Comparison of ENCODE assay signal across 20 cellular contexts in the genomic region with DNA sequence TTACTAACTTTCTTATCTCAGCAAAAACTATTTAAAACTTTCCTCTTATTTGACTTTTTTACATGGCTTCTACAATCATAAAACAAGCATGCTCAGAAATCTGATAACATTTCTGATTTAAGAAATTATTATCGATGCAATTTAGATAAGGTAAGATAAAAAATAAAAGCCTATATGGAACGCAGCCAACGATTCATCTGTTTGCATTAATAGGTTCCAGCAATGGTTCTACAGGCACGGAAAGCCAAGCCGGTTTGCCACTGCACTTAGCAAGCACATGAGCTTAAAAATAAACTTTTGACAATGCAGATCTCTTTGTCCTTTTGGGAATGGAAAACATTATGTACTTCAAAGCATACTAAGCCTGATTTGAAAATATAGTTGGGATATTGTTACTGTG.
A peak's percentile ranks its signal among the peaks of the same experiment; 100 is the strongest.
DNase-seq lines count a peak whose midpoint lies in the region; ATAC-seq, FAIRE-seq and TF ChIP-seq lines count a peak whose summit lies in the region.
"Had no signal": no experiment of that assay in that cellular context is flagged by ENCODE, and none has a peak within 500 bp of the region (broad histone marks: within the 10 kb centered on the region; RNA-seq: fewer than 3 reads in every experiment).

No MANE protein-coding gene starts in this region.

- DNase-seq in A673 (ENCODE audit: low spot score) (peak; percentile 8), GM23338 (ENCODE audit: low spot score) (no peak), adrenal gland (peak in 6 of 7 donors; percentile 29 to 58 (median 40)), keratinocyte (ENCODE audit: low read depth, low spot score) (no peak), lower lobe of right lung (no peak), spleen (no peak)
- no peak for DNase-seq in activated CD4-positive, alpha-beta T cell treated with anti-CD3 and anti-CD28 coated beads, Interleukin-2, amount 50 U/mL, for 48 hours
- DNase-seq: activated CD4-positive, alpha-beta T cell treated with anti-CD3 and anti-CD28 coated beads, Interleukin-2, amount 10 ng/mL, durations not matched to agents 24 days and 14 days; activated naive CD8-positive, alpha-beta T cell treated with anti-CD3 and anti-CD28 coated beads, Interleukin-2, amount 10 ng/mL, durations not matched to agents 7 days and 5 days; activated T-cell treated with anti-CD3 and anti-CD28 coated beads, Interleukin-2, amount 50 U/mL, for 1 hour; cerebellar nuclear complex; glutamatergic neuron; NCI-H2171 treated with DMSO at 0.1 percent for 48 hours; nucleus accumbens; stimulated activated naive CD4-positive, alpha-beta T cell had no signal

- TF ChIP-seq POLR2A in adrenal gland (IDR thresholded peaks at IDR 0.05) (no peak), spleen (IDR thresholded peaks at IDR 0.05) (no peak)

- H2AFZ ChIP-seq in GM23338 (peak overlapping the region; percentile 35; the same call in 1 of the 2 replicates), keratinocyte (ENCODE audit: control insufficient read depth, low read length) (peak overlapping the region; percentile 97)

- TF ChIP-seq CTCF in A673 (conservative IDR thresholded peaks at IDR 0.05; ENCODE audit: low read depth, low read length) (no peak), GM23338 (conservative IDR thresholded peaks at IDR 0.05; ENCODE audit: low read depth in 2 of 2) (no peak), adrenal gland (IDR thresholded peaks at IDR 0.05) (no peak), keratinocyte (optimal IDR thresholded peaks at IDR 0.05 in 1 of 3, IDR thresholded peaks at IDR 0.05 in 1 of 3, conservative IDR thresholded peaks at IDR 0.05 in 1 of 3; ENCODE audit: extremely low read depth in 1 of 3, insufficient read depth in 2 of 3, low read length in 3 of 3) (no peak), lower lobe of right lung (IDR thresholded peaks at IDR 0.05) (no peak), spleen (IDR thresholded peaks at IDR 0.05 in 8 of 11, conservative IDR thresholded peaks at IDR 0.05 in 3 of 11) (no peak)

- H3K4me3 Mint-ChIP-seq in GM23338 = no peak overlapping the region
- H3K4me3 Mint-ChIP-seq: activated CD4-positive, alpha-beta T cell treated with anti-CD3 and anti-CD28 coated beads, Interleukin-2, amount 10 ng/mL, durations not matched to agents 24 days and 14 days; activated naive CD8-positive, alpha-beta T cell treated with anti-CD3 and anti-CD28 coated beads, Interleukin-2, amount 10 ng/mL, durations not matched to agents 7 days and 5 days had no signal

- CTCF ChIA-PET in A673 (lab: Charles Lee) = no interaction called here

- H3K27ac Mint-ChIP-seq in GM23338 = no peak overlapping the region
- H3K27ac Mint-ChIP-seq: activated CD4-positive, alpha-beta T cell treated with anti-CD3 and anti-CD28 coated beads, Interleukin-2, amount 10 ng/mL, durations not matched to agents 24 days and 14 days; activated naive CD8-positive, alpha-beta T cell treated with anti-CD3 and anti-CD28 coated beads, Interleukin-2, amount 10 ng/mL, durations not matched to agents 7 days and 5 days had no signal

- no peaks in the 10 kb centered on the region for H3K9me1 ChIP-seq in keratinocyte (ENCODE audit: control insufficient read depth, extremely low read depth, insufficient read depth, low read length)

- dilution Hi-C loops in keratinocyte (cut with MboI; ENCODE audit: extremely low pct_ligation_motif_present, low sequenced_read_pairs) = no loop called here

- no peaks in the 10 kb centered on the region for H3K9me3 Mint-ChIP-seq in GM23338
- H3K9me3 Mint-ChIP-seq: activated CD4-positive, alpha-beta T cell treated with anti-CD3 and anti-CD28 coated beads, Interleukin-2, amount 10 ng/mL, durations not matched to agents 24 days and 14 days; activated naive CD8-positive, alpha-beta T cell treated with anti-CD3 and anti-CD28 coated beads, Interleukin-2, amount 10 ng/mL, durations not matched to agents 7 days and 5 days had no signal

- ATAC-seq in GM23338 (no peak), lower lobe of right lung (no peak), GM21825 (IDR thresholded peaks at IDR 0.05; ENCODE audit: unreplicated experiment) (no peak)

- no peak overlapping the region for H3K4me3 ChIP-seq in A673 (ENCODE audit: low read depth, low read length, poor library complexity, severe bottlenecking)
- no peak overlapping the region for H3K4me3 ChIP-seq in GM23338
- peak overlapping the region in 1 of 4 donors; percentile 52 for H3K4me3 ChIP-seq in adrenal gland
- H3K4me3 ChIP-seq in keratinocyte (ENCODE audit: control insufficient read depth in 2 of 3, extremely low read depth in 1 of 3, insufficient read depth in 2 of 3, low read depth in 1 of 3, low read length in 3 of 3) = peak overlapping the region in 1 of 3 experiments; percentile 47
- no peak overlapping the region for H3K4me3 ChIP-seq in lower lobe of right lung
- no peak overlapping the region for H3K4me3 ChIP-seq in spleen

- H3K4me1 ChIP-seq in A673 (ENCODE audit: insufficient read depth, low read length, poor library complexity, severe bottlenecking) (no peaks in the 10 kb centered on the region), GM23338 (ENCODE audit: insufficient read depth) (no peaks in the 10 kb centered on the region), adrenal gland (replicated peaks in 1 of 2) (peaks cover 11 to 16% of the 10 kb centered on the region in 2 donors), keratinocyte (ENCODE audit: control insufficient read depth, extremely low read depth, insufficient read depth, low read length) (peaks cover 31% of the 10 kb centered on the region), lower lobe of right lung (no peaks in the 10 kb centered on the region), spleen (no peaks in the 10 kb centered on the region)

- H3K27me3 ChIP-seq in A673 (replicated peaks; ENCODE audit: insufficient read depth, low read depth, low read length, poor library complexity) (peaks cover 28% of the 10 kb centered on the region), GM23338 (ENCODE audit: insufficient read depth) (no peaks in the 10 kb centered on the region), adrenal gland (no peaks in the 10 kb centered on the region), keratinocyte (ENCODE audit: control insufficient read depth, extremely low read depth, insufficient read depth, low read length) (no peaks in the 10 kb centered on the region), lower lobe of right lung (ENCODE audit: low read depth) (no peaks in the 10 kb centered on the region), spleen (replicated peaks in 1 of 7) (no peaks in the 10 kb centered on the region)

- H3F3A ChIP-seq in GM23338 (replicated peaks; ENCODE audit: low read depth) = no peaks in the 10 kb centered on the region

- H3K36me3 ChIP-seq in A673 (ENCODE audit: insufficient read depth, low read length, poor library complexity, severe bottlenecking) = no peaks in the 10 kb centered on the region
- no peaks in the 10 kb centered on the region for H3K36me3 ChIP-seq in GM23338 (ENCODE audit: insufficient read depth)
- H3K36me3 ChIP-seq in adrenal gland (replicated peaks in 1 of 2) = no peaks in the 10 kb centered on the region
- H3K36me3 ChIP-seq in keratinocyte (ENCODE audit: control insufficient read depth in 2 of 2, extremely low read depth in 1 of 2, insufficient read depth in 2 of 2, low read length in 2 of 2) = no peaks in the 10 kb centered on the region
- H3K36me3 ChIP-seq in lower lobe of right lung = no peaks in the 10 kb centered on the region
- H3K36me3 ChIP-seq in spleen = no peaks in the 10 kb centered on the region

- H3K9me3 ChIP-seq in A673 (ENCODE audit: low read depth, low read length, poor library complexity, severe bottlenecking) (no peaks in the 10 kb centered on the region), adrenal gland (replicated peaks in 1 of 3) (no peaks in the 10 kb centered on the region), keratinocyte (ENCODE audit: control insufficient read depth, low read depth, low read length) (no peaks in the 10 kb centered on the region), lower lobe of right lung (no peaks in the 10 kb centered on the region), spleen (no peaks in the 10 kb centered on the region)

- WGBS in adrenal gland, 4 donors = 23 to 35% (median 28%) methylated on average over 5 of the region's 5 CpGs
- WGBS in spleen, 5 donors = 78 to 89% (median 83%) methylated on average over 5 of the region's 5 CpGs

- no peaks in the 10 kb centered on the region for H3K27me3 Mint-ChIP-seq in GM23338 (ENCODE audit: insufficient read depth, low read depth, poor library complexity)
- H3K27me3 Mint-ChIP-seq: activated CD4-positive, alpha-beta T cell treated with anti-CD3 and anti-CD28 coated beads, Interleukin-2, amount 10 ng/mL, durations not matched to agents 24 days and 14 days; activated naive CD8-positive, alpha-beta T cell treated with anti-CD3 and anti-CD28 coated beads, Interleukin-2, amount 10 ng/mL, durations not matched to agents 7 days and 5 days had no signal

- H3K4me2 ChIP-seq in GM23338 (no peak overlapping the region), keratinocyte (ENCODE audit: control insufficient read depth, extremely low read depth, insufficient read depth, low read depth, low read length) (peak overlapping the region; percentile 88)

- H3K36me3 Mint-ChIP-seq in GM23338 (ENCODE audit: low read depth) = no peaks in the 10 kb centered on the region
- H3K36me3 Mint-ChIP-seq: activated naive CD8-positive, alpha-beta T cell treated with anti-CD3 and anti-CD28 coated beads, Interleukin-2, amount 10 ng/mL, durations not matched to agents 7 days and 5 days had no signal

- FAIRE-seq in keratinocyte (lab: Jason Lieb, UNC) = peak; percentile 62
- FAIRE-seq: endothelial cell of umbilical vein, GM19239, islet of Langerhans, urothelium cell line had no signal

- H3K79me2 ChIP-seq in GM23338 (replicated peaks; ENCODE audit: insufficient read depth) = no peaks in the 10 kb centered on the region
- no peaks in the 10 kb centered on the region for H3K79me2 ChIP-seq in keratinocyte (ENCODE audit: control insufficient read depth, insufficient read depth, low read length)

- no peak overlapping the region for H3K9ac ChIP-seq in keratinocyte (ENCODE audit: control insufficient read depth, extremely low read depth, insufficient read depth, low read length)

- intact Hi-C loops in A673 (cut with micrococcal nuclease; ENCODE audit: unreplicated experiment) (no loop called here), adrenal gland (cut with DNase I) (no loop called here), lower lobe of right lung (cut with DNase I) (no loop called here), spleen (cut with DNase I; ENCODE audit: low total_unique reads) (no loop called here)

- H3K9me2 ChIP-seq in GM23338 (ENCODE audit: insufficient read depth) = 0 out of 2 replicates have a peak, but pooled peaks cover 9% of the 10 kb centered on the region

- H3K27ac ChIP-seq in A673 (ENCODE audit: low read depth, low read length, poor library complexity, severe bottlenecking) (no peak overlapping the region), GM23338 (ENCODE audit: low read depth) (no peak overlapping the region), adrenal gland (peak overlapping the region; percentile 35 to 76 (median 59)), keratinocyte (ENCODE audit: control insufficient read depth, insufficient read depth, low read length) (no peak overlapping the region), lower lobe of right lung (no peak overlapping the region), spleen (no peak overlapping the region)

- no peaks in the 10 kb centered on the region for H3K4me1 Mint-ChIP-seq in GM23338
- H3K4me1 Mint-ChIP-seq: activated CD4-positive, alpha-beta T cell treated with anti-CD3 and anti-CD28 coated beads, Interleukin-2, amount 10 ng/mL, durations not matched to agents 24 days and 14 days; activated naive CD8-positive, alpha-beta T cell treated with anti-CD3 and anti-CD28 coated beads, Interleukin-2, amount 10 ng/mL, durations not matched to agents 7 days and 5 days had no signal

- BruUV-seq in A673 (replicated peaks; lab: Mats Ljungman, UMichigan) = no TSS peak

- POLR2A ChIA-PET in A673 (lab: Charles Lee; ENCODE audit: low non-redundant PET) = no interaction called here

- H4K20me1 ChIP-seq in GM23338 (replicated peaks; ENCODE audit: insufficient read depth) (no peaks in the 10 kb centered on the region), keratinocyte (ENCODE audit: control insufficient read depth, extremely low read depth, insufficient read depth, low read length) (no peaks in the 10 kb centered on the region)

Comparison
In these comparisons a context has a peak if more than half of its experiments do, and no peak if none do; other contexts are left out.
1. DNase-seq: peak in A673 (single experiment) and adrenal gland (6 of 7); none in GM23338 (single experiment), keratinocyte (single experiment), lower lobe of right lung (single experiment), spleen (single experiment) and activated CD4-positive, alpha-beta T cell treated with anti-CD3 and anti-CD28 coated beads, Interleukin-2, amount 50 U/mL, for 48 hours (0 of 2).
2. H3K27ac ChIP-seq: peak in adrenal gland (5 of 5); none in A673 (single experiment), GM23338 (single experiment), keratinocyte (single experiment), lower lobe of right lung (single experiment) and spleen (0 of 8).